In genomic region chr1:156504821-156505678, GRCh38 we compare ENCODE assay signal across 1 cellular context.
TF ChIP-seq lines count a peak whose summit lies in the region.

No MANE protein-coding gene starts in this region.

TF ChIP-seq in H1, 55 proteins besides CTCF, POLR2A, EP300 and RAD21:
- no peak for TF ChIP-seq SIX5 (IDR thresholded peaks at IDR 0.05; ENCODE audit: low read depth, low read length)
- peak; percentile 98 for TF ChIP-seq CREB1 (IDR thresholded peaks at IDR 0.05)
- TF ChIP-seq, protein P1, sequence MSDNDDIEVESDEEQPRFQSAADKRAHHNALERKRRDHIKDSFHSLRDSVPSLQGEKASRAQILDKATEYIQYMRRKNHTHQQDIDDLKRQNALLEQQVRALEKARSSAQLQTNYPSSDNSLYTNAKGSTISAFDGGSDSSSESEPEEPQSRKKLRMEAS (IDR thresholded peaks at IDR 0.05), result peak; percentile 99
- TF ChIP-seq TCF12 (IDR thresholded peaks at IDR 0.05; ENCODE audit: low read depth, low read length), result 0 out of 2 replicates have a peak, but pooled peaks have one; percentile 47
- no peak for TF ChIP-seq CTBP2 (IDR thresholded peaks at IDR 0.05; ENCODE audit: borderline replicate concordance, insufficient read depth, insufficient read length, low read length)
- TF ChIP-seq CHD2 (IDR thresholded peaks at IDR 0.05; ENCODE audit: low read length), result peak; percentile 86
- TF ChIP-seq SIN3A (conservative IDR thresholded peaks at IDR 0.05 in 1 of 2, IDR thresholded peaks at IDR 0.05 in 1 of 2; ENCODE audit: low read depth in 1 of 2, low read length in 2 of 2), result peak; percentile 86 to 88; a peak in 3 of 4 replicates
- TF ChIP-seq SP4 (IDR thresholded peaks at IDR 0.05; ENCODE audit: low read length), result no peak
- TF ChIP-seq RBBP5 (IDR thresholded peaks at IDR 0.05; ENCODE audit: borderline replicate concordance, low read depth, low read length), result 0 out of 2 replicates have a peak, but pooled peaks have one; percentile 68
- no peak for TF ChIP-seq RNF2 (IDR thresholded peaks at IDR 0.05; ENCODE audit: borderline replicate concordance, low read depth, low read length, missing control alignments, poor library complexity, severe bottlenecking)
- no peak for TF ChIP-seq JUN (IDR thresholded peaks at IDR 0.05; ENCODE audit: low read depth, low read length)
- peak; percentile 50; the same call in 1 of the 2 replicates for TF ChIP-seq SP1 (IDR thresholded peaks at IDR 0.05; ENCODE audit: low read depth, low read length)
- no peak for TF ChIP-seq HDAC6 (IDR thresholded peaks at IDR 0.05; ENCODE audit: low read depth, low read length)
- TF ChIP-seq ATF3 (IDR thresholded peaks at IDR 0.05; ENCODE audit: insufficient read depth, low read depth, low read length), result no peak; the same call in 1 of the 2 replicates
- TF ChIP-seq SP2 (IDR thresholded peaks at IDR 0.05; ENCODE audit: low read length), result no peak
- no peak for TF ChIP-seq POU5F1 (IDR thresholded peaks at IDR 0.05; ENCODE audit: low read depth, low read length)
- TF ChIP-seq JUND (IDR thresholded peaks at IDR 0.05; ENCODE audit: low read length), result peak; percentile 53
- peak; percentile 83; the same call in 1 of the 2 replicates for TF ChIP-seq TBP (IDR thresholded peaks at IDR 0.05; ENCODE audit: low read depth, low read length)
- peak; percentile 70 for TF ChIP-seq USF2 (IDR thresholded peaks at IDR 0.05; ENCODE audit: low read length)
- TF ChIP-seq SIRT6 (IDR thresholded peaks at IDR 0.05; ENCODE audit: low read length), result no peak
- TF ChIP-seq POLR2AphosphoS5 (IDR thresholded peaks at IDR 0.05; ENCODE audit: low read depth, low read length), result 0 out of 2 replicates have a peak, but pooled peaks have one; percentile 21
- TF ChIP-seq PHF8 (conservative IDR thresholded peaks at IDR 0.05; ENCODE audit: low read depth, low read length), result 0 out of 2 replicates have a peak, but pooled peaks have one; percentile 49
- no peak for TF ChIP-seq NRF1 (IDR thresholded peaks at IDR 0.05; ENCODE audit: low read depth, low read length)
- peak; percentile 88 for TF ChIP-seq ASH2L (IDR thresholded peaks at IDR 0.05; ENCODE audit: low read length)
- no peak for TF ChIP-seq CHD7 (IDR thresholded peaks at IDR 0.05; ENCODE audit: insufficient replicate concordance, low read length)
- TF ChIP-seq, protein P2, sequence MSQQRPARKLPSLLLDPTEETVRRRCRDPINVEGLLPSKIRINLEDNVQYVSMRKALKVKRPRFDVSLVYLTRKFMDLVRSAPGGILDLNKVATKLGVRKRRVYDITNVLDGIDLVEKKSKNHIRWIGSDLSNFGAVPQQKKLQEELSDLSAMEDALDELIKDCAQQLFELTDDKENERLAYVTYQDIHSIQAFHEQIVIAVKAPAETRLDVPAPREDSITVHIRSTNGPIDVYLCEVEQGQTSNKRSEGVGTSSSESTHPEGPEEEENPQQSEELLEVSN (IDR thresholded peaks at IDR 0.05), result peak; percentile 99
- TF ChIP-seq CEBPB (IDR thresholded peaks at IDR 0.05; ENCODE audit: low read depth, low read length), result no peak
- no peak for TF ChIP-seq CHD1 (IDR thresholded peaks at IDR 0.05; ENCODE audit: low read depth, low read length)
- peak; percentile 72 for TF ChIP-seq TAF1 (IDR thresholded peaks at IDR 0.05; ENCODE audit: low read depth, low read length)
- TF ChIP-seq EGR1 (IDR thresholded peaks at IDR 0.05; ENCODE audit: borderline replicate concordance, low read depth, low read length), result no peak; the same call in 1 of the 2 replicates
- TF ChIP-seq GTF2F1 (IDR thresholded peaks at IDR 0.05; ENCODE audit: borderline replicate concordance, low read depth, low read length), result 0 out of 2 replicates have a peak, but pooled peaks have one; percentile 37
- no peak for TF ChIP-seq SUZ12 (IDR thresholded peaks at IDR 0.05; ENCODE audit: low read length)
- TF ChIP-seq KDM1A (IDR thresholded peaks at IDR 0.05; ENCODE audit: borderline replicate concordance, low read length), result peak; percentile 73; the same call in 1 of the 2 replicates
- TF ChIP-seq RFX5 (IDR thresholded peaks at IDR 0.05; ENCODE audit: borderline replicate concordance, low read depth, low read length), result no peak
- TF ChIP-seq, protein P3, sequence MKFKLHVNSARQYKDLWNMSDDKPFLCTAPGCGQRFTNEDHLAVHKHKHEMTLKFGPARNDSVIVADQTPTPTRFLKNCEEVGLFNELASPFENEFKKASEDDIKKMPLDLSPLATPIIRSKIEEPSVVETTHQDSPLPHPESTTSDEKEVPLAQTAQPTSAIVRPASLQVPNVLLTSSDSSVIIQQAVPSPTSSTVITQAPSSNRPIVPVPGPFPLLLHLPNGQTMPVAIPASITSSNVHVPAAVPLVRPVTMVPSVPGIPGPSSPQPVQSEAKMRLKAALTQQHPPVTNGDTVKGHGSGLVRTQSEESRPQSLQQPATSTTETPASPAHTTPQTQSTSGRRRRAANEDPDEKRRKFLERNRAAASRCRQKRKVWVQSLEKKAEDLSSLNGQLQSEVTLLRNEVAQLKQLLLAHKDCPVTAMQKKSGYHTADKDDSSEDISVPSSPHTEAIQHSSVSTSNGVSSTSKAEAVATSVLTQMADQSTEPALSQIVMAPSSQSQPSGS (IDR thresholded peaks at IDR 0.05; ENCODE audit: low read length), result peak; percentile 71; the same call in 1 of the 2 replicates
- no peak for TF ChIP-seq BRCA1 (IDR thresholded peaks at IDR 0.05; ENCODE audit: low read depth, low read length)
- TF ChIP-seq FOSL1 (IDR thresholded peaks at IDR 0.05; ENCODE audit: insufficient read depth, low read depth, low read length), result no peak
- no peak for TF ChIP-seq RXRA (IDR thresholded peaks at IDR 0.05; ENCODE audit: insufficient read depth, low read depth, low read length)
